ENCODE assay signal across 8 cellular contexts in genomic region chr1:161200992-161201827, GRCh38. TPM values are rescaled to one million over a fixed set of nuclear protein-coding genes. Genes with fewer than 3 reads are reported as not detected.
DNase-seq lines count a peak whose midpoint lies in the region; ATAC-seq, FAIRE-seq and TF ChIP-seq lines count a peak whose summit lies in the region.

No MANE protein-coding gene starts in this region.

- H3K27ac Mint-ChIP-seq in activated naive CD4-positive, alpha-beta T cell treated with anti-CD3 and anti-CD28 coated beads, Interleukin-2, amount 50 U/mL, for 72 hours: peak overlapping the region; percentile 95 to 97

- in situ Hi-C loops in gastrocnemius medialis (cut with MboI; ENCODE audit: low sequenced_read_pairs in 4 of 4): loop anchor here in 2 of 4 donors (25.0 kb wide), 1 partner anchor 536 kb away; the partner anchor contains the start of gene DUSP12 (in 2 of the 2)

- H3K4me1 ChIP-seq in A549: peaks cover 29% of the 10 kb centered on the region
- H3K4me1 ChIP-seq in gastrocnemius medialis: peaks cover 58 to 73% of the 10 kb centered on the region in 2 donors

- no peak for ATAC-seq in A549
- ATAC-seq in activated naive CD4-positive, alpha-beta T cell treated with anti-CD3 and anti-CD28 coated beads, Interleukin-2, amount 50 U/mL, for 72 hours: peak in 1 of 2 donors; percentile 1
- ATAC-seq in gastrocnemius medialis: peak; percentile 20 to 40
- no peak for ATAC-seq in GM21825 (IDR thresholded peaks at IDR 0.05; ENCODE audit: unreplicated experiment)

- DNase-seq in A549 (ENCODE audit: low read depth in 1 of 2, low spot score in 1 of 2): no peak
- peak; percentile 94 for DNase-seq in HCEC 1CT
- DNase-seq in activated naive CD4-positive, alpha-beta T cell treated with anti-CD3 and anti-CD28 coated beads, Interleukin-2, amount 50 U/mL, for 72 hours (ENCODE audit: low spot score in 2 of 2): no peak
- peak; percentile 64 for DNase-seq in hepatic stellate cell (ENCODE audit: low spot score)
- DNase-seq in gastrocnemius medialis: peak; percentile 40 to 56
- no peak for DNase-seq in activated CD4-positive, CD25-positive, alpha-beta regulatory T cell (lab: John Stamatoyannopoulos, UW)
- no peak for DNase-seq in NCI-H2227 (lab: John Stamatoyannopoulos, UW; ENCODE audit: unreplicated experiment)

- peak overlapping the region; percentile 76 to 93 for H3K27ac ChIP-seq in A549
- peak overlapping the region; percentile 94 to 99 (median 98) for H3K27ac ChIP-seq in gastrocnemius medialis

- H3K9me3 Mint-ChIP-seq in activated naive CD4-positive, alpha-beta T cell treated with anti-CD3 and anti-CD28 coated beads, Interleukin-2, amount 50 U/mL, for 72 hours: no peaks in the 10 kb centered on the region

- FAIRE-seq in A549 (lab: Jason Lieb, UNC): no peak

- intact Hi-C loops in gastrocnemius medialis (cut with DNase I; ENCODE audit: low total_unique reads): loop anchor here (5.0 kb wide), 1 partner anchor 186 kb away; no protein-coding TSS in a partner anchor

- no peak for TF ChIP-seq RAD21 in A549 (conservative IDR thresholded peaks at IDR 0.05 in 1 of 2, IDR thresholded peaks at IDR 0.05 in 1 of 2)

- H3K4me3 ChIP-seq in A549 (peak overlapping the region; percentile 36), gastrocnemius medialis (peak overlapping the region; percentile 66 to 93 (median 84))

- H3K36me3 ChIP-seq in gastrocnemius medialis: peaks cover 0 to 25% of the 10 kb centered on the region in 2 donors

- peaks cover 23 to 28% of the 10 kb centered on the region in 2 donors for H3K36me3 Mint-ChIP-seq in activated naive CD4-positive, alpha-beta T cell treated with anti-CD3 and anti-CD28 coated beads, Interleukin-2, amount 50 U/mL, for 72 hours

- H3K4me2 ChIP-seq in A549: peak overlapping the region; percentile 70

- TF ChIP-seq EP300 in A549 (IDR thresholded peaks at IDR 0.05): no peak

- H3K9me3 ChIP-seq in A549 (no peaks in the 10 kb centered on the region), gastrocnemius medialis (no peaks in the 10 kb centered on the region)

- TF ChIP-seq CTCF in A549 (IDR thresholded peaks at IDR 0.05) (no peak), gastrocnemius medialis (IDR thresholded peaks at IDR 0.05 in 4 of 5, conservative IDR thresholded peaks at IDR 0.05 in 1 of 5) (no peak)

- CTCF ChIA-PET in A549 (lab: Yijun Ruan, JAX): interaction anchor here (1.1 to 18.8 kb wide), 8 partner anchors 9 to 182 kb away, joined by 3 to 319 read pairs (median 6); partner anchors contain the start of genes APOA2, FCER1G, PPOX and TOMM40L

- no peak for TF ChIP-seq POLR2A in A549 (IDR thresholded peaks at IDR 0.05; ENCODE audit: low read length)
- peak in 1 of 2 donors; percentile 5 for TF ChIP-seq POLR2A in gastrocnemius medialis (IDR thresholded peaks at IDR 0.05)

- WGBS in A549 (ENCODE audit: missing lambda C conversion rate): 95% methylated on average over 13 of the region's 13 CpGs

- no peaks in the 10 kb centered on the region for H3K27me3 ChIP-seq in gastrocnemius medialis

- POLR2A ChIA-PET in A549 (lab: Yijun Ruan, JAX): interaction anchor here (0.5 to 1.8 kb wide), 15 partner anchors 7 to 188 kb away, joined by 3 to 23 read pairs (median 5); partner anchors contain the start of genes PPOX, SDHC, TOMM40L and UFC1

TF ChIP-seq in A549, 52 proteins besides CTCF, POLR2A, EP300 and RAD21:
- TF ChIP-seq MAX (IDR thresholded peaks at IDR 0.05) (no peak), HES2 (IDR thresholded peaks at IDR 0.05) (no peak), HDAC2 (IDR thresholded peaks at IDR 0.05) (no peak), ZSCAN20 (CRISPR knock-in tag; IDR thresholded peaks at IDR 0.05) (no peak), CHD4 (IDR thresholded peaks at IDR 0.05; ENCODE audit: borderline replicate concordance) (no peak), JUNB (IDR thresholded peaks at IDR 0.05) (no peak), MYC (IDR thresholded peaks at IDR 0.05; ENCODE audit: borderline replicate concordance, low read length) (no peak), SREBF2 (IDR thresholded peaks at IDR 0.05) (no peak), TP53 (CRISPR knock-in tag; IDR thresholded peaks at IDR 0.05) (no peak), RCOR1 (IDR thresholded peaks at IDR 0.05; ENCODE audit: low read depth, low read length) (no peak), NPAS2 (CRISPR knock-in tag; IDR thresholded peaks at IDR 0.05; ENCODE audit: borderline replicate concordance) (no peak), HMGXB4 (CRISPR knock-in tag; IDR thresholded peaks at IDR 0.05; ENCODE audit: borderline replicate concordance) (no peak), CBX8 (IDR thresholded peaks at IDR 0.05) (no peak)
TF ChIP-seq in A549: peak in this region for 0.

RNA-seq across cellular contexts. Expression of gene NDUFS2, which starts 1.0 kb away (rescaled TPM):
- polyA plus RNA-seq in A549 (2011; rRNA removed): 125 and 144 TPM in 2 replicates
- polyA plus RNA-seq in A549 (2012; cell fraction: cytosol; rRNA removed): 128 and 142 TPM in 2 replicates
- 69.3 and 95.2 TPM in 2 replicates for polyA plus RNA-seq in A549 (2012; cell fraction: nucleus; rRNA removed)
- 142 to 145 TPM (median 142 TPM) in 3 replicates for polyA plus RNA-seq in A549 (2017; fragmentation: RNase III; extraction: RNeasy Plus Mini Kit Qiagen cat#74134 plus additional on column Dnase treatment)
- polyA minus RNA-seq in A549 (2011; rRNA and poly(A)+ RNA removed): 187 and 207 TPM in 2 replicates
- total RNA-seq in activated naive CD4-positive, alpha-beta T cell treated with anti-CD3 and anti-CD28 coated beads, Interleukin-2, amount 50 U/mL, for 72 hours: 100 to 1,000 TPM; 115 to 126 TPM
- total RNA-seq in gastrocnemius medialis: 100 to 1,000 TPM; 206 to 260 (median 226) TPM

RNA-seq across cellular contexts. Expression of gene ADAMTS4, which starts 2.4 kb away (rescaled TPM):
- not detected in 2 replicates for polyA plus RNA-seq in A549 (2011; rRNA removed)
- polyA plus RNA-seq in A549 (2012; cell fraction: cytosol; rRNA removed): under 0.01 and 0.01 TPM in 2 replicates
- 0.01 TPM in 1 of 2 replicates, not detected in the other for polyA plus RNA-seq in A549 (2012; cell fraction: nucleus; rRNA removed)
- polyA plus RNA-seq in A549 (2017; fragmentation: RNase III; extraction: RNeasy Plus Mini Kit Qiagen cat#74134 plus additional on column Dnase treatment): 0.01 TPM in 1 of 3 replicates, not detected in the others
- not detected in 2 replicates for polyA minus RNA-seq in A549 (2011; rRNA and poly(A)+ RNA removed)
- 1 to 10 TPM; 2.7 to 4.2 TPM for total RNA-seq in activated naive CD4-positive, alpha-beta T cell treated with anti-CD3 and anti-CD28 coated beads, Interleukin-2, amount 50 U/mL, for 72 hours
- total RNA-seq in gastrocnemius medialis: 10 to 100 TPM in 1 of 4 donors, 1 to 10 TPM in 3; 1.2 to 12.4 (median 5.2) TPM

RNA-seq across cellular contexts. Expression of gene FCER1G, which starts 13.9 kb away (rescaled TPM):
- polyA plus RNA-seq in A549 (2011; rRNA removed): 0.40 and 0.83 TPM in 2 replicates
- 0.20 and 0.31 TPM in 2 replicates for polyA plus RNA-seq in A549 (2012; cell fraction: cytosol; rRNA removed)
- 0.26 and 0.54 TPM in 2 replicates for polyA plus RNA-seq in A549 (2012; cell fraction: nucleus; rRNA removed)
- 0.25 TPM in 1 of 3 replicates, not detected in the others for polyA plus RNA-seq in A549 (2017; fragmentation: RNase III; extraction: RNeasy Plus Mini Kit Qiagen cat#74134 plus additional on column Dnase treatment)
- not detected in 2 replicates for polyA minus RNA-seq in A549 (2011; rRNA and poly(A)+ RNA removed)
- total RNA-seq in activated naive CD4-positive, alpha-beta T cell treated with anti-CD3 and anti-CD28 coated beads, Interleukin-2, amount 50 U/mL, for 72 hours: 1 to 10 TPM in 1 of 2 donors, under 1 TPM in 1; 0.49 to 7.4 TPM
- total RNA-seq in gastrocnemius medialis: 10 to 100 TPM in 3 of 4 donors, 1 to 10 TPM in 1; 4.2 to 20.4 (median 18.5) TPM

RNA-seq across cellular contexts. Expression of gene APOA2, which starts 22.2 kb away (rescaled TPM):
- polyA plus RNA-seq in A549 (2011; rRNA removed) (not detected in 2 replicates), A549 (2017; fragmentation: RNase III; extraction: RNeasy Plus Mini Kit Qiagen cat#74134 plus additional on column Dnase treatment) (not detected in 3 replicates)
- polyA plus RNA-seq in A549 (2012; cell fraction: cytosol; rRNA removed): not detected in 2 replicates
- not detected in 2 replicates for polyA plus RNA-seq in A549 (2012; cell fraction: nucleus; rRNA removed)
- polyA minus RNA-seq in A549 (2011; rRNA and poly(A)+ RNA removed): not detected in 2 replicates
- total RNA-seq in activated naive CD4-positive, alpha-beta T cell treated with anti-CD3 and anti-CD28 coated beads, Interleukin-2, amount 50 U/mL, for 72 hours: not detected
- total RNA-seq in gastrocnemius medialis: 10 to 100 TPM in 2 of 4 donors, not detected in 2; 22.2 to 57.8 TPM

RNA-seq across cellular contexts. Expression of gene B4GALT3, which starts 23.9 kb away (rescaled TPM):
- polyA plus RNA-seq in A549 (2011; rRNA removed): 25.3 and 31.4 TPM in 2 replicates
- polyA plus RNA-seq in A549 (2012; cell fraction: cytosol; rRNA removed): 35.0 and 40.9 TPM in 2 replicates
- polyA plus RNA-seq in A549 (2012; cell fraction: nucleus; rRNA removed): 51.5 and 54.2 TPM in 2 replicates
- polyA plus RNA-seq in A549 (2017; fragmentation: RNase III; extraction: RNeasy Plus Mini Kit Qiagen cat#74134 plus additional on column Dnase treatment): 23.3 to 26.7 TPM (median 25.5 TPM) in 3 replicates
- polyA minus RNA-seq in A549 (2011; rRNA and poly(A)+ RNA removed): 19.1 and 20.1 TPM in 2 replicates
- total RNA-seq in activated naive CD4-positive, alpha-beta T cell treated with anti-CD3 and anti-CD28 coated beads, Interleukin-2, amount 50 U/mL, for 72 hours: 10 to 100 TPM; 39.0 to 92.4 TPM
- 10 to 100 TPM; 35.5 to 47.7 (median 43.7) TPM for total RNA-seq in gastrocnemius medialis

Comparison
In these comparisons a context has a peak if more than half of its experiments do, and no peak if none do; other contexts are left out.
1. ATAC-seq: peak in gastrocnemius medialis (2 of 2); none in A549 (0 of 2) and GM21825 (single experiment).
2. DNase-seq: peak in HCEC 1CT (single experiment), hepatic stellate cell (single experiment) and gastrocnemius medialis (2 of 2); none in A549 (0 of 2), activated naive CD4-positive, alpha-beta T cell treated with anti-CD3 and anti-CD28 coated beads, Interleukin-2, amount 50 U/mL, for 72 hours (0 of 2), activated CD4-positive, CD25-positive, alpha-beta regulatory T cell (0 of 4) and NCI-H2227 (single experiment).